Comparison of ENCODE assay signal across 8 cellular contexts in the genomic region with DNA sequence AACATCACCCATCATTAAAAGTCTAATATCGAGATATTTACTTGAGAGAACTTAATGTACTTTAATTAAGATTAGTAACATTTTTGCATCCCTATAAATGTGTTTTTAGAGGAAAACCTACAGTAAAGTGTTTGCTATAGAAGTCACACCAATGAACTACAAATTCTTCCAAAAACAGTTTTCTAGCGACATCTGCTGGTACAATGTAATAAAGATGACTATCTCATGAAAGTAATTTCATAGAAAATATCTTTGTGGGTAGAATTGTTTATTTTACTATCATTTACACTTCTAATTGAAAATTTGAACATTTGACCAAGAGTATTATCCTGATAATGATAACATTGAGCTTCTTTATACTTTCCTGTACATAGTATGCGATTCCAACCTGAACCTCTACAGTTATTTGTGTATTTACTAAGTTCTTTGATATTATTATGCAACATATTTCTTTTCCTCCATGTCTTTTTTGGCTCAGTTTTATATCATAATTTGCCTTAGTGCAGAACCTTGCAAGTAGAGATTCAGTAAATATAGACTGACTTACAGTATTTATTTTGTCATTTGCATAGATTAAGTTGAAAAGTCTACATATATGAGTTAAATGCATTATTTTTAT.
DNase-seq lines count a peak whose midpoint lies in the region; ATAC-seq, FAIRE-seq and TF ChIP-seq lines count a peak whose summit lies in the region.

No MANE protein-coding gene starts in this region.

- H3K4me1 ChIP-seq in Caco-2 (no peaks in the 10 kb centered on the region), HEK293 (ENCODE audit: control insufficient read depth, insufficient read depth, low read length) (no peaks in the 10 kb centered on the region), liver (ENCODE audit: control insufficient read depth in 4 of 4, insufficient read depth in 4 of 4, low read length in 3 of 4) (no peaks in the 10 kb centered on the region)

- H3K27me3 Mint-ChIP-seq in Caco-2 (ENCODE audit: insufficient read depth, unreplicated experiment) = no peaks in the 10 kb centered on the region
- H3K27me3 Mint-ChIP-seq in activated CD4-positive, alpha-beta memory T cell treated with anti-CD3 and anti-CD28 coated beads for 36 hours = no peaks in the 10 kb centered on the region

- CTCF ChIA-PET in Caco-2 (lab: Charles Lee) (interaction anchor here (1.1 to 1.3 kb wide), 2 partner anchors 351 to 352 kb away, joined by 3 to 10 read pairs; no protein-coding TSS in a partner anchor), HEK293 (lab: Yijun Ruan, JAX) (interaction anchor here (0.6 to 3.0 kb wide), 14 partner anchors 9 to 421 kb away, joined by 3 to 27 read pairs (median 4); no protein-coding TSS in a partner anchor)
- CTCF ChIA-PET in activated CD4-positive, alpha-beta memory T cell treated with anti-CD3 and anti-CD28 coated beads for 36 hours (lab: Charles Lee) = interaction anchor here (0.7 to 5.3 kb wide), 10 partner anchors 63 to 420 kb away, joined by 3 to 44 read pairs (median 4); no protein-coding TSS in a partner anchor

- no peaks in the 10 kb centered on the region for H3K27me3 ChIP-seq in Caco-2 (replicated peaks; ENCODE audit: control insufficient read depth, insufficient read depth, low read length)
- H3K27me3 ChIP-seq in bronchial epithelial cell (ENCODE audit: control insufficient read depth, insufficient read depth, low read length) = no peaks in the 10 kb centered on the region
- no peaks in the 10 kb centered on the region for H3K27me3 ChIP-seq in liver (ENCODE audit: control insufficient read depth in 4 of 4, insufficient read depth in 4 of 4, low read length in 3 of 4)

- peak in 1 of 2 experiments; percentile 76 for DNase-seq in Caco-2
- DNase-seq in NCI-H460 (ENCODE audit: extremely low read depth, low read depth) = peak; percentile 58
- DNase-seq in bronchial epithelial cell (ENCODE audit: low read depth) = peak; percentile 58
- no peak for DNase-seq in activated CD4-positive, alpha-beta memory T cell treated with anti-CD3 and anti-CD28 coated beads for 36 hours
- no peak for DNase-seq in C1 segment of cervical spinal cord (lab: John Stamatoyannopoulos, UW)

- H3K36me3 ChIP-seq in Caco-2 (ENCODE audit: control insufficient read depth, insufficient read depth, low read length) (no peaks in the 10 kb centered on the region), HEK293 (ENCODE audit: control insufficient read depth in 2 of 2, insufficient read depth in 1 of 2, low read length in 2 of 2) (no peaks in the 10 kb centered on the region), bronchial epithelial cell (ENCODE audit: control insufficient read depth, insufficient read depth, low read length) (no peaks in the 10 kb centered on the region), liver (ENCODE audit: control insufficient read depth in 4 of 4, insufficient read depth in 3 of 4, low read depth in 1 of 4, low read length in 3 of 4) (no peaks in the 10 kb centered on the region)

- BruUV-seq in Caco-2 (replicated peaks; lab: Mats Ljungman, UMichigan) = no TSS peak

- H3K4me3 Mint-ChIP-seq in Caco-2 (ENCODE audit: unreplicated experiment) = no peak overlapping the region
- no peak overlapping the region for H3K4me3 Mint-ChIP-seq in activated CD4-positive, alpha-beta memory T cell treated with anti-CD3 and anti-CD28 coated beads for 36 hours

- H3K4me1 Mint-ChIP-seq in Caco-2 (ENCODE audit: low read depth, unreplicated experiment) = peaks cover 5% of the 10 kb centered on the region
- H3K4me1 Mint-ChIP-seq in activated CD4-positive, alpha-beta memory T cell treated with anti-CD3 and anti-CD28 coated beads for 36 hours (ENCODE audit: low read depth) = no peaks in the 10 kb centered on the region

- H3K27ac Mint-ChIP-seq in Caco-2 (ENCODE audit: unreplicated experiment) = no peak overlapping the region
- H3K27ac Mint-ChIP-seq in activated CD4-positive, alpha-beta memory T cell treated with anti-CD3 and anti-CD28 coated beads for 36 hours = no peak overlapping the region

- ATAC-seq in activated CD4-positive, CD25-positive, alpha-beta regulatory T cell treated with anti-CD3 and anti-CD28 coated beads, Interleukin-2, amount 50 U/mL, for 24 hours = no peak

- H3K36me3 Mint-ChIP-seq in Caco-2 (ENCODE audit: insufficient read depth, unreplicated experiment) = peaks cover 11% of the 10 kb centered on the region
- peaks cover under 1% of the 10 kb centered on the region for H3K36me3 Mint-ChIP-seq in activated CD4-positive, alpha-beta memory T cell treated with anti-CD3 and anti-CD28 coated beads for 36 hours

- no peak overlapping the region for H3K9ac ChIP-seq in liver (ENCODE audit: low read depth in 1 of 2, low read length in 2 of 2)

- H3K9me3 ChIP-seq in Caco-2 (0 out of 2 replicates have a peak, but pooled peaks cover 7% of the 10 kb centered on the region), HEK293 (ENCODE audit: control insufficient read depth, insufficient read depth, low read depth, low read length) (no peaks in the 10 kb centered on the region), liver (ENCODE audit: control insufficient read depth in 4 of 4, low read length in 3 of 4) (no peaks in the 10 kb centered on the region)

- no peak for FAIRE-seq in bronchial epithelial cell (lab: Jason Lieb, UNC)

- intact Hi-C loops in Caco-2 (cut with micrococcal nuclease; ENCODE audit: unreplicated experiment) = loop anchor here (1.0 to 5.0 kb wide), 8 partner anchors 193 to 420 kb away; a partner anchor contains a TSS
- intact Hi-C loops in activated CD4-positive, alpha-beta memory T cell treated with anti-CD3 and anti-CD28 coated beads for 36 hours (cut with micrococcal nuclease) = loop anchor here (1.0 kb wide), 3 partner anchors 295 to 351 kb away; no protein-coding TSS in a partner anchor

- H3K4me3 ChIP-seq in Caco-2 (ENCODE audit: low read depth, low read length) (no peak overlapping the region), HEK293 (ENCODE audit: low read depth, low read length) (no peak overlapping the region), bronchial epithelial cell (ENCODE audit: low read depth, low read length) (no peak overlapping the region), liver (ENCODE audit: low read depth in 1 of 3, low read length in 3 of 3) (no peak overlapping the region)

- POLR2A ChIA-PET in Caco-2 (lab: Charles Lee) = no interaction called here
- POLR2A ChIA-PET in HEK293 (lab: Yijun Ruan, JAX) = no interaction called here
- POLR2A ChIA-PET in activated CD4-positive, alpha-beta memory T cell treated with anti-CD3 and anti-CD28 coated beads for 36 hours (lab: Charles Lee) = no interaction called here

- no peaks in the 10 kb centered on the region for H3K9me3 Mint-ChIP-seq in Caco-2 (ENCODE audit: unreplicated experiment)
- peaks cover 4% of the 10 kb centered on the region for H3K9me3 Mint-ChIP-seq in activated CD4-positive, alpha-beta memory T cell treated with anti-CD3 and anti-CD28 coated beads for 36 hours

- 12% methylated on average over 3 of the region's 3 CpGs for WGBS in liver

- H3K27ac ChIP-seq in HEK293 (ENCODE audit: extremely low read depth, low read depth, low read length) (no peak overlapping the region), liver (ENCODE audit: low read depth in 1 of 2, low read length in 2 of 2) (no peak overlapping the region)

- peak; percentile 78 to 84 for TF ChIP-seq CTCF in Caco-2 (IDR thresholded peaks at IDR 0.05; ENCODE audit: insufficient read depth in 1 of 2, low read depth in 1 of 2, low read length in 1 of 2, severe bottlenecking in 1 of 2, unreplicated experiment in 1 of 2)
- TF ChIP-seq CTCF in HEK293 (tag by site-specific recombination; IDR thresholded peaks at IDR 0.05) = no peak
- peak; percentile 29 for TF ChIP-seq CTCF in bronchial epithelial cell (IDR thresholded peaks at IDR 0.05; ENCODE audit: insufficient read depth, low read length, severe bottlenecking)
- TF ChIP-seq CTCF in liver (IDR thresholded peaks at IDR 0.05; ENCODE audit: low read depth, low read length, missing input control) = peak; percentile 48

- TF ChIP-seq RAD21 in liver (IDR thresholded peaks at IDR 0.05) = peak; percentile 87 to 89

TF ChIP-seq in HEK293, 187 proteins besides CTCF, POLR2A, EP300 and RAD21:
- TF ChIP-seq ZNF10 (tag by site-specific recombination; IDR thresholded peaks at IDR 0.05) (no peak), ZNF768 (tag by site-specific recombination; IDR thresholded peaks at IDR 0.05) (no peak), ZNF654 (tag by site-specific recombination; IDR thresholded peaks at IDR 0.05; ENCODE audit: low read depth) (peak; percentile 77)
- TF ChIP-seq, protein P1, sequence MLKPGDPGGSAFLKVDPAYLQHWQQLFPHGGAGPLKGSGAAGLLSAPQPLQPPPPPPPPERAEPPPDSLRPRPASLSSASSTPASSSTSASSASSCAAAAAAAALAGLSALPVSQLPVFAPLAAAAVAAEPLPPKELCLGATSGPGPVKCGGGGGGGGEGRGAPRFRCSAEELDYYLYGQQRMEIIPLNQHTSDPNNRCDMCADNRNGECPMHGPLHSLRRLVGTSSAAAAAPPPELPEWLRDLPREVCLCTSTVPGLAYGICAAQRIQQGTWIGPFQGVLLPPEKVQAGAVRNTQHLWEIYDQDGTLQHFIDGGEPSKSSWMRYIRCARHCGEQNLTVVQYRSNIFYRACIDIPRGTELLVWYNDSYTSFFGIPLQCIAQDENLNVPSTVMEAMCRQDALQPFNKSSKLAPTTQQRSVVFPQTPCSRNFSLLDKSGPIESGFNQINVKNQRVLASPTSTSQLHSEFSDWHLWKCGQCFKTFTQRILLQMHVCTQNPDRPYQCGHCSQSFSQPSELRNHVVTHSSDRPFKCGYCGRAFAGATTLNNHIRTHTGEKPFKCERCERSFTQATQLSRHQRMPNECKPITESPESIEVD (tag by site-specific recombination; IDR thresholded peaks at IDR 0.05) = peak; percentile 27; the same call in 1 of the 2 replicates

TF ChIP-seq in liver, 16 proteins besides CTCF, POLR2A, EP300 and RAD21 (continues in another document):
- TF ChIP-seq, protein P2, sequence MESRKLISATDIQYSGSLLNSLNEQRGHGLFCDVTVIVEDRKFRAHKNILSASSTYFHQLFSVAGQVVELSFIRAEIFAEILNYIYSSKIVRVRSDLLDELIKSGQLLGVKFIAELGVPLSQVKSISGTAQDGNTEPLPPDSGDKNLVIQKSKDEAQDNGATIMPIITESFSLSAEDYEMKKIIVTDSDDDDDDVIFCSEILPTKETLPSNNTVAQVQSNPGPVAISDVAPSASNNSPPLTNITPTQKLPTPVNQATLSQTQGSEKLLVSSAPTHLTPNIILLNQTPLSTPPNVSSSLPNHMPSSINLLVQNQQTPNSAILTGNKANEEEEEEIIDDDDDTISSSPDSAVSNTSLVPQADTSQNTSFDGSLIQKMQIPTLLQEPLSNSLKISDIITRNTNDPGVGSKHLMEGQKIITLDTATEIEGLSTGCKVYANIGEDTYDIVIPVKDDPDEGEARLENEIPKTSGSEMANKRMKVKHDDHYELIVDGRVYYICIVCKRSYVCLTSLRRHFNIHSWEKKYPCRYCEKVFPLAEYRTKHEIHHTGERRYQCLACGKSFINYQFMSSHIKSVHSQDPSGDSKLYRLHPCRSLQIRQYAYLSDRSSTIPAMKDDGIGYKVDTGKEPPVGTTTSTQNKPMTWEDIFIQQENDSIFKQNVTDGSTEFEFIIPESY (IDR thresholded peaks at IDR 0.05) = no peak
- TF ChIP-seq EGR1 (IDR thresholded peaks at IDR 0.05; ENCODE audit: low read depth in 2 of 2) (no peak), NR2F2 (IDR thresholded peaks at IDR 0.05) (no peak), HNF4A (conservative IDR thresholded peaks at IDR 0.05) (no peak), TAF1 (conservative IDR thresholded peaks at IDR 0.05) (no peak), SP1 (IDR thresholded peaks at IDR 0.05) (no peak)

Comparison
In these comparisons a context has a peak if more than half of its experiments do, and no peak if none do; other contexts are left out.
1. DNase-seq: peak in NCI-H460 (single experiment) and bronchial epithelial cell (single experiment); none in activated CD4-positive, alpha-beta memory T cell treated with anti-CD3 and anti-CD28 coated beads for 36 hours (single experiment) and C1 segment of cervical spinal cord (0 of 14).